In genomic region chr3:16288664-16289063, GRCh38 we compare ENCODE assay signal across 13 cellular contexts. TPM values are rescaled to one million over a fixed set of nuclear protein-coding genes. Genes with fewer than 3 reads are reported as not detected.
DNase-seq lines count a peak whose midpoint lies in the region; ATAC-seq and TF ChIP-seq lines count a peak whose summit lies in the region.
"Had no signal": no experiment of that assay in that cellular context is flagged by ENCODE, and none has a peak within 500 bp of the region (broad histone marks: within the 10 kb centered on the region; RNA-seq: fewer than 3 reads in every experiment).

No MANE protein-coding gene starts in this region.

- no peaks in the 10 kb centered on the region for H3K27me3 Mint-ChIP-seq in CD4-positive, CD25-positive, alpha-beta regulatory T cell
- no peaks in the 10 kb centered on the region for H3K27me3 Mint-ChIP-seq in T-cell
- no peaks in the 10 kb centered on the region for H3K27me3 Mint-ChIP-seq in effector memory CD8-positive, alpha-beta T cell
- H3K27me3 Mint-ChIP-seq in natural killer cell treated with Interleukin-12 subunit alpha and Interleukin-12 subunit beta and Interleukin-15 and Interleukin-18, amount 100 ng/mL, for 72 hours: no peaks in the 10 kb centered on the region

- POLR2A ChIA-PET in T-cell (lab: Charles Lee): interaction anchor here (0.5 to 1.8 kb wide), 8 partner anchors 12 to 261 kb away, joined by 3 to 8 read pairs (median 4); no protein-coding TSS in a partner anchor

- no peak for ATAC-seq in CD4-positive, CD25-positive, alpha-beta regulatory T cell (ENCODE audit: low read depth in 2 of 2)
- ATAC-seq in T-cell (replicated peaks in 1 of 4): peak in 1 of 4 experiments; percentile 4
- ATAC-seq in effector memory CD8-positive, alpha-beta T cell (replicated peaks): peak; percentile 7
- ATAC-seq in natural killer cell treated with Interleukin-12 subunit alpha and Interleukin-12 subunit beta and Interleukin-15 and Interleukin-18, amount 100 ng/mL, for 72 hours: peak in 1 of 2 donors; percentile 12

- peaks cover 0 to 4% (median 0%) of the 10 kb centered on the region in 7 donors for H3K9me3 Mint-ChIP-seq in CD4-positive, CD25-positive, alpha-beta regulatory T cell
- peaks cover 0 to 9% (median 0%) of the 10 kb centered on the region in 3 donors for H3K9me3 Mint-ChIP-seq in T-cell
- no peaks in the 10 kb centered on the region for H3K9me3 Mint-ChIP-seq in effector memory CD8-positive, alpha-beta T cell
- H3K9me3 Mint-ChIP-seq in natural killer cell treated with Interleukin-12 subunit alpha and Interleukin-12 subunit beta and Interleukin-15 and Interleukin-18, amount 100 ng/mL, for 72 hours: peaks cover 5% of the 10 kb centered on the region

- no peak for TF ChIP-seq CTCF in prostate gland (IDR thresholded peaks at IDR 0.05)

- H3K4me1 Mint-ChIP-seq in CD4-positive, CD25-positive, alpha-beta regulatory T cell: peaks cover 41 to 79% (median 56%) of the 10 kb centered on the region in 4 donors
- peaks cover 73 to 82% (median 74%) of the 10 kb centered on the region in 3 donors for H3K4me1 Mint-ChIP-seq in T-cell
- H3K4me1 Mint-ChIP-seq in effector memory CD8-positive, alpha-beta T cell (ENCODE audit: low read depth in 2 of 2): peaks cover 56 to 84% of the 10 kb centered on the region in 2 donors
- peaks cover 74 to 85% of the 10 kb centered on the region in 2 donors for H3K4me1 Mint-ChIP-seq in natural killer cell treated with Interleukin-12 subunit alpha and Interleukin-12 subunit beta and Interleukin-15 and Interleukin-18, amount 100 ng/mL, for 72 hours (ENCODE audit: low read depth in 2 of 2)

- peaks cover 14% of the 10 kb centered on the region for H3K36me3 Mint-ChIP-seq in CD4-positive, CD25-positive, alpha-beta regulatory T cell
- H3K36me3 Mint-ChIP-seq in T-cell: peaks cover 17% of the 10 kb centered on the region
- H3K36me3 Mint-ChIP-seq in effector memory CD8-positive, alpha-beta T cell (ENCODE audit: insufficient read depth): peaks cover 36% of the 10 kb centered on the region
- H3K36me3 Mint-ChIP-seq in natural killer cell treated with Interleukin-12 subunit alpha and Interleukin-12 subunit beta and Interleukin-15 and Interleukin-18, amount 100 ng/mL, for 72 hours: peaks cover 20% of the 10 kb centered on the region

- peaks cover 4% of the 10 kb centered on the region for H3K36me3 ChIP-seq in CD4-positive, CD25-positive, alpha-beta regulatory T cell (ENCODE audit: control insufficient read depth, insufficient read depth, low read length)
- H3K36me3 ChIP-seq in prostate gland: no peaks in the 10 kb centered on the region

- peak overlapping the region; percentile 94 to 98 (median 96) for H3K27ac Mint-ChIP-seq in CD4-positive, CD25-positive, alpha-beta regulatory T cell
- H3K27ac Mint-ChIP-seq in T-cell: peak overlapping the region; percentile 98 to 99
- H3K27ac Mint-ChIP-seq in effector memory CD8-positive, alpha-beta T cell: peak overlapping the region; percentile 90 to 93
- H3K27ac Mint-ChIP-seq in natural killer cell treated with Interleukin-12 subunit alpha and Interleukin-12 subunit beta and Interleukin-15 and Interleukin-18, amount 100 ng/mL, for 72 hours: peak overlapping the region; percentile 89 to 90

- no peaks in the 10 kb centered on the region for H3K27me3 ChIP-seq in CD4-positive, CD25-positive, alpha-beta regulatory T cell (ENCODE audit: control insufficient read depth, insufficient read depth, low read length)
- no peaks in the 10 kb centered on the region for H3K27me3 ChIP-seq in prostate gland (replicated peaks; ENCODE audit: insufficient read depth)

- H3K4me3 ChIP-seq in CD4-positive, CD25-positive, alpha-beta regulatory T cell (ENCODE audit: low read depth, low read length): peak overlapping the region; percentile 100
- H3K4me3 ChIP-seq in prostate gland: no peak overlapping the region

- 11% methylated on average over 1 of the region's 1 CpG for WGBS in prostate gland

- H3K9me3 ChIP-seq in CD4-positive, CD25-positive, alpha-beta regulatory T cell (ENCODE audit: control insufficient read depth in 2 of 2, low read length in 2 of 2): peaks cover 0 to 5% of the 10 kb centered on the region in 2 experiments
- no peaks in the 10 kb centered on the region for H3K9me3 ChIP-seq in prostate gland

- intact Hi-C loops in prostate gland (cut with DNase I): no loop called here

- CTCF ChIA-PET in T-cell (lab: Charles Lee): interaction anchor here (0.6 to 8.8 kb wide), 14 partner anchors 13 to 52 kb away, joined by 3 to 120 read pairs (median 7); partner anchors contain the start of genes DPH3 (in 1 of the 2) and OXNAD1 (in 1 of the 2)

- no peak for TF ChIP-seq POLR2A in prostate gland (IDR thresholded peaks at IDR 0.05)

- peak overlapping the region; percentile 86 for H3K27ac ChIP-seq in CD4-positive, CD25-positive, alpha-beta regulatory T cell (ENCODE audit: insufficient read depth, low read length, poor library complexity, severe bottlenecking)
- no peak overlapping the region for H3K27ac ChIP-seq in prostate gland

- H3K4me1 ChIP-seq in CD4-positive, CD25-positive, alpha-beta regulatory T cell (ENCODE audit: control insufficient read depth, insufficient read depth, low read length, poor library complexity, severe bottlenecking): peaks cover 84% of the 10 kb centered on the region
- no peaks in the 10 kb centered on the region for H3K4me1 ChIP-seq in prostate gland (replicated peaks)

- peak in 1 of 3 donors; percentile 39 for DNase-seq in CD4-positive, CD25-positive, alpha-beta regulatory T cell
- DNase-seq in T-cell (peak in 1 of 34 experiments; percentile 21), NCI-H1436 treated with DMSO at 0.1 percent for 48 hours (lab: John Stamatoyannopoulos, UW) (no peak), COLO668 (lab: John Stamatoyannopoulos, UW; ENCODE audit: unreplicated experiment) (no peak), RKO (ENCODE audit: low spot score) (no peak), prostate gland (ENCODE audit: low spot score) (no peak)
- DNase-seq in effector memory CD8-positive, alpha-beta T cell: no peak
- no peak for DNase-seq in natural killer cell treated with Interleukin-12 subunit alpha and Interleukin-12 subunit beta and Interleukin-15 and Interleukin-18, amount 100 ng/mL, for 72 hours (ENCODE audit: low spot score)
- DNase-seq: activated effector memory CD4-positive, alpha-beta T cell treated with anti-CD3 and anti-CD28 coated beads, Interleukin-2, amount 50 U/mL, for 16 hours; NCI-H1436; NCI-H526; nephron progenitor cell; stimulated activated CD8-positive, alpha-beta memory T cell treated with anti-CD3 and anti-CD28 coated beads, Interleukin-4, amount 100 ng/mL, for 48 hours had no signal

- peak overlapping the region; percentile 94 to 99 (median 96) for H3K4me3 Mint-ChIP-seq in CD4-positive, CD25-positive, alpha-beta regulatory T cell
- H3K4me3 Mint-ChIP-seq in T-cell: peak overlapping the region; percentile 91 to 98 (median 97)
- H3K4me3 Mint-ChIP-seq in effector memory CD8-positive, alpha-beta T cell: peak overlapping the region; percentile 89 to 90
- H3K4me3 Mint-ChIP-seq in natural killer cell treated with Interleukin-12 subunit alpha and Interleukin-12 subunit beta and Interleukin-15 and Interleukin-18, amount 100 ng/mL, for 72 hours: peak overlapping the region; percentile 85
- H3K4me3 Mint-ChIP-seq: nephron progenitor cell had no signal

RNA-seq across cellular contexts. Expression of gene OXNAD1, which starts 23.7 kb away (rescaled TPM):
- total RNA-seq in CD4-positive, CD25-positive, alpha-beta regulatory T cell: 109 TPM
- 10 to 100 TPM; 31.1 to 67.1 (median 50.4) TPM for polyA plus RNA-seq in CD4-positive, CD25-positive, alpha-beta regulatory T cell
- 100 to 1,000 TPM in 3 of 5 donors, 10 to 100 TPM in 2; 78.5 to 218 (median 101) TPM for total RNA-seq in T-cell
- 10 to 100 TPM; 16.0 to 31.4 TPM for total RNA-seq in natural killer cell treated with Interleukin-12 subunit alpha and Interleukin-12 subunit beta and Interleukin-15 and Interleukin-18, amount 100 ng/mL, for 72 hours
- 10 to 100 TPM; 16.2 to 16.3 TPM for total RNA-seq in prostate gland

RNA-seq across cellular contexts. Expression of gene DPH3, which starts 23.9 kb away (rescaled TPM):
- 20.0 TPM for total RNA-seq in CD4-positive, CD25-positive, alpha-beta regulatory T cell
- 10 to 100 TPM; 19.6 to 30.0 (median 22.5) TPM for polyA plus RNA-seq in CD4-positive, CD25-positive, alpha-beta regulatory T cell
- total RNA-seq in T-cell: 10 to 100 TPM; 13.1 to 19.0 (median 14.4) TPM
- total RNA-seq in natural killer cell treated with Interleukin-12 subunit alpha and Interleukin-12 subunit beta and Interleukin-15 and Interleukin-18, amount 100 ng/mL, for 72 hours: 10 to 100 TPM; 24.4 to 25.7 TPM
- total RNA-seq in prostate gland: 10 to 100 TPM; 12.4 to 13.8 TPM
